9 cellular contexts compared by ENCODE assay signal in the genomic region with DNA sequence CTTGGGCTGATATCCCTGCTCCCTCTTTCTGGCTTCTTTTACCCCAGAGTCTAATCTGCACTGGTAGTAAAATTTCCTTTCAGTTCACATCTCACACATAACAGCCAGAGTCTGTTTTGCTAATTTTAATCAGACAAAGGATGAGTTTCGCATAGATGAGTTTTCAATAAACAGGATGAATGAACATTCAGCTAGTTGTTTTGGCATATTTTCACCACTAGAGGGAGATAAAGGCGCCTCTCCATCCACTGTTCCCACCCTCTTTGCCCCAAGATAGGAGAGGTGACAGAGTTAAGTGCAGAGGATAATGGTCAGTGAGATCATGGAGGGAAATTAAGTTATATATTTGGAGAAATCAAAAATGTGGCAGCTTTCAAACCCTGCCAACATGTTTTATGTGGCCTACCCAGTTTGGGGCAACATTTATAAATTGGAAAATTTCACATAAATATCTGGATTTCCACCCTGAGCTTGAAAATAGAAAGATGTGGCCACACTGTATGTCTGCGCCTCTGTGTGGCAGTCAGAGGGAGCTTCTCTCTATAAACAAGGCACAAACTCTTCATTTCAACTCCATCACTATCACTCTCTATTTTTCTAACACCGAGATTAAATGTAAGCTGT. TPM values are rescaled to one million over a fixed set of nuclear protein-coding genes. Genes with fewer than 3 reads are reported as not detected.
DNase-seq lines count a peak whose midpoint lies in the region; ATAC-seq and TF ChIP-seq lines count a peak whose summit lies in the region.
"Had no signal": no experiment of that assay in that cellular context is flagged by ENCODE, and none has a peak within 500 bp of the region (broad histone marks: within the 10 kb centered on the region; RNA-seq: fewer than 3 reads in every experiment).

No MANE protein-coding gene starts in this region.

- peak; percentile 57 for DNase-seq in AG08396 (ENCODE audit: low spot score)
- DNase-seq in GM13977 (ENCODE audit: low spot score) = peak; percentile 36
- peak; percentile 81 for DNase-seq in NCI-H146 (lab: John Stamatoyannopoulos, UW)
- DNase-seq in adrenal gland = peak in 1 of 7 donors; percentile 21
- peak; percentile 34 for DNase-seq in hepatic stellate cell (ENCODE audit: low spot score)
- no peak for DNase-seq in stimulated activated effector memory CD8-positive, alpha-beta T cell treated with anti-CD3 and anti-CD28 coated beads, Interleukin-12 subunit alpha, Interleukin-12 subunit beta, amount 100 ng/mL, for 72 hours (ENCODE audit: low spot score in 2 of 2)
- no peak for DNase-seq in activated T-cell treated with anti-CD3 and anti-CD28 coated beads for 4 hours

- H3K36me3 ChIP-seq in adrenal gland (replicated peaks in 1 of 2) = no peaks in the 10 kb centered on the region

- 50 to 56% (median 53%) methylated on average over 4 of the region's 4 CpGs for WGBS in adrenal gland, 4 donors

- in situ Hi-C loops in GM13977 (cut with MboI; ENCODE audit: low pct_unique_long_range_greater_than_20kb, low sequenced_read_pairs, unreplicated experiment) = no loop called here

- TF ChIP-seq CTCF in GM13977 (IDR thresholded peaks at IDR 0.05; ENCODE audit: extremely low read depth, insufficient read depth, missing control alignments) = peak; percentile 73
- peak; percentile 69 to 88 (median 80) for TF ChIP-seq CTCF in adrenal gland (IDR thresholded peaks at IDR 0.05)

- peak overlapping the region in 1 of 5 donors; percentile 87 for H3K27ac ChIP-seq in adrenal gland

- no peak overlapping the region for H3K4me3 Mint-ChIP-seq in stimulated activated effector memory CD8-positive, alpha-beta T cell treated with anti-CD3 and anti-CD28 coated beads, Interleukin-12 subunit alpha, Interleukin-12 subunit beta, amount 100 ng/mL, for 72 hours
- H3K4me3 Mint-ChIP-seq: IgD-negative memory B cell had no signal

- H3K9me3 ChIP-seq in adrenal gland (replicated peaks in 1 of 3) = no peaks in the 10 kb centered on the region

- H3K27me3 ChIP-seq in adrenal gland = no peaks in the 10 kb centered on the region

- no peak overlapping the region for H3K27ac Mint-ChIP-seq in stimulated activated effector memory CD8-positive, alpha-beta T cell treated with anti-CD3 and anti-CD28 coated beads, Interleukin-12 subunit alpha, Interleukin-12 subunit beta, amount 100 ng/mL, for 72 hours
- H3K27ac Mint-ChIP-seq: IgD-negative memory B cell had no signal

- intact Hi-C loops in adrenal gland (cut with DNase I) = loop anchor here in 1 of 2 donors (10.0 kb wide), 1 partner anchor 113 kb away; no protein-coding TSS in a partner anchor

- H3K4me1 ChIP-seq in adrenal gland (replicated peaks in 1 of 2) = peaks cover 17 to 27% of the 10 kb centered on the region in 2 donors

- peaks cover 2% of the 10 kb centered on the region for H3K9me3 Mint-ChIP-seq in stimulated activated effector memory CD8-positive, alpha-beta T cell treated with anti-CD3 and anti-CD28 coated beads, Interleukin-12 subunit alpha, Interleukin-12 subunit beta, amount 100 ng/mL, for 72 hours

- no peak for TF ChIP-seq POLR2A in adrenal gland (IDR thresholded peaks at IDR 0.05)

- H3K36me3 Mint-ChIP-seq in stimulated activated effector memory CD8-positive, alpha-beta T cell treated with anti-CD3 and anti-CD28 coated beads, Interleukin-12 subunit alpha, Interleukin-12 subunit beta, amount 100 ng/mL, for 72 hours = no peaks in the 10 kb centered on the region
- H3K36me3 Mint-ChIP-seq: IgD-negative memory B cell had no signal

- H3K4me1 Mint-ChIP-seq in stimulated activated effector memory CD8-positive, alpha-beta T cell treated with anti-CD3 and anti-CD28 coated beads, Interleukin-12 subunit alpha, Interleukin-12 subunit beta, amount 100 ng/mL, for 72 hours = no peaks in the 10 kb centered on the region
- H3K4me1 Mint-ChIP-seq: IgD-negative memory B cell had no signal

- H3K4me3 ChIP-seq in adrenal gland = no peak overlapping the region

- ATAC-seq in HG02798 (IDR thresholded peaks at IDR 0.05; ENCODE audit: poor library complexity, unreplicated experiment) = peak; percentile 92
- peak; percentile 34 for ATAC-seq in stimulated activated effector memory CD8-positive, alpha-beta T cell treated with anti-CD3 and anti-CD28 coated beads, Interleukin-12 subunit alpha, Interleukin-12 subunit beta, amount 100 ng/mL, for 72 hours

RNA-seq across cellular contexts. Expression of a gene that starts 48.5 kb away (rescaled TPM):
- 10 to 100 TPM in 7 of 8 donors, 1 to 10 TPM in 1; 6.3 to 43.9 (median 22.5) TPM for total RNA-seq in adrenal gland
- 10 to 100 TPM in 2 of 3 donors, 1 to 10 TPM in 1; 8.2 to 23.1 (median 14.8) TPM for polyA plus RNA-seq in adrenal gland
- polyA plus RNA-seq: IgD-negative memory B cell had no signal

Comparison
In these comparisons a context has a peak if more than half of its experiments do, and no peak if none do; other contexts are left out.
1. DNase-seq: peak in AG08396 (single experiment), GM13977 (single experiment), NCI-H146 (single experiment) and hepatic stellate cell (single experiment); none in stimulated activated effector memory CD8-positive, alpha-beta T cell treated with anti-CD3 and anti-CD28 coated beads, Interleukin-12 subunit alpha, Interleukin-12 subunit beta, amount 100 ng/mL, for 72 hours (0 of 2) and activated T-cell treated with anti-CD3 and anti-CD28 coated beads for 4 hours (single experiment).